ENCODE assay signal across 12 cellular contexts in the genomic region with DNA sequence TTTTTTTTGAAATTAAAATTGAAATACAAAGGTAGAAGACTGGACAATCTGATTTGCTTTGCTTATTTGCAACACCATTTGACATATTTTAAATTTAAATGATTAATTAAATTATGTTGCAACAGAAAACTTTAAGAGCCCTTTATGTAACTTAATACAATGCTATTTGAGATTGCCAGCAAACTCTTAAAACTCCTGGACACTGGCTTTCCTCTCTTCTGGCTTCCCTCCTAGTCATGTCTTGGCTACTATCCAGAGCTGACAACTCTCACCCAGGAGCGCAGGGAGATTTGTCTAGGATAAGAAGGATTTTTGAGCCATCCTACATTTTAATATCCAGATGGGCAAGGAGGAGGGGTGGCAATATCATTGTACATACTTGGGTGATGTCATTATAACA.
A peak's percentile ranks its signal among the peaks of the same experiment; 100 is the strongest.
DNase-seq lines count a peak whose midpoint lies in the region; ATAC-seq and TF ChIP-seq lines count a peak whose summit lies in the region.
"Had no signal": no experiment of that assay in that cellular context is flagged by ENCODE, and none has a peak within 500 bp of the region (broad histone marks: within the 10 kb centered on the region; RNA-seq: fewer than 3 reads in every experiment).

No MANE protein-coding gene starts in this region.

- intact Hi-C loops in activated T-helper 2 cell treated with anti-CD3 and anti-CD28 coated beads, Interferon-gamma antibody, Interleukin-2, Interleukin-4, amounts not matched to agents 10 μg/mL and 5 μg/mL and 100 μg/mL, durations not matched to agents 14 hours and 24 hours and 36 hours (cut with micrococcal nuclease), result loop anchor here (10.0 kb wide), 1 partner anchor 941 kb away; the partner anchor contains the start of gene EIF3M

- H3K4me1 Mint-ChIP-seq in activated T-helper 2 cell treated with anti-CD3 and anti-CD28 coated beads, Interferon-gamma antibody, Interleukin-2, Interleukin-4, amounts not matched to agents 10 μg/mL and 5 μg/mL and 100 μg/mL, durations not matched to agents 14 hours and 24 hours and 36 hours (ENCODE audit: low read depth), result no peaks in the 10 kb centered on the region
- H3K4me1 Mint-ChIP-seq in stimulated activated effector memory CD8-positive, alpha-beta T cell treated with anti-CD3 and anti-CD28 coated beads, Interleukin-12 subunit alpha, Interleukin-12 subunit beta, amount 100 ng/mL, for 72 hours, result no peaks in the 10 kb centered on the region

- no peaks in the 10 kb centered on the region for H3K36me3 Mint-ChIP-seq in activated T-helper 2 cell treated with anti-CD3 and anti-CD28 coated beads, Interferon-gamma antibody, Interleukin-2, Interleukin-4, amounts not matched to agents 10 μg/mL and 5 μg/mL and 100 μg/mL, durations not matched to agents 14 hours and 24 hours and 36 hours (ENCODE audit: low read depth)
- no peaks in the 10 kb centered on the region for H3K36me3 Mint-ChIP-seq in stimulated activated effector memory CD8-positive, alpha-beta T cell treated with anti-CD3 and anti-CD28 coated beads, Interleukin-12 subunit alpha, Interleukin-12 subunit beta, amount 100 ng/mL, for 72 hours

- H3K4me3 Mint-ChIP-seq in activated T-helper 2 cell treated with anti-CD3 and anti-CD28 coated beads, Interferon-gamma antibody, Interleukin-2, Interleukin-4, amounts not matched to agents 10 μg/mL and 5 μg/mL and 100 μg/mL, durations not matched to agents 14 hours and 24 hours and 36 hours (ENCODE audit: low read depth), result no peak overlapping the region
- no peak overlapping the region for H3K4me3 Mint-ChIP-seq in stimulated activated effector memory CD8-positive, alpha-beta T cell treated with anti-CD3 and anti-CD28 coated beads, Interleukin-12 subunit alpha, Interleukin-12 subunit beta, amount 100 ng/mL, for 72 hours

- no peak for ATAC-seq in HG03565 (IDR thresholded peaks at IDR 0.05; ENCODE audit: unreplicated experiment)
- no peak for ATAC-seq in stimulated activated effector memory CD8-positive, alpha-beta T cell treated with anti-CD3 and anti-CD28 coated beads, Interleukin-12 subunit alpha, Interleukin-12 subunit beta, amount 100 ng/mL, for 72 hours
- ATAC-seq: body of pancreas, HCT116 had no signal

- H3K27ac Mint-ChIP-seq in activated T-helper 2 cell treated with anti-CD3 and anti-CD28 coated beads, Interferon-gamma antibody, Interleukin-2, Interleukin-4, amounts not matched to agents 10 μg/mL and 5 μg/mL and 100 μg/mL, durations not matched to agents 14 hours and 24 hours and 36 hours, result no peak overlapping the region
- H3K27ac Mint-ChIP-seq in stimulated activated effector memory CD8-positive, alpha-beta T cell treated with anti-CD3 and anti-CD28 coated beads, Interleukin-12 subunit alpha, Interleukin-12 subunit beta, amount 100 ng/mL, for 72 hours, result no peak overlapping the region

- H3K27me3 Mint-ChIP-seq in activated T-helper 2 cell treated with anti-CD3 and anti-CD28 coated beads, Interferon-gamma antibody, Interleukin-2, Interleukin-4, amounts not matched to agents 10 μg/mL and 5 μg/mL and 100 μg/mL, durations not matched to agents 14 hours and 24 hours and 36 hours (ENCODE audit: low read depth), result no peaks in the 10 kb centered on the region

- peak; percentile 66 for DNase-seq in HCEC 1CT
- peak; percentile 88 to 96 for DNase-seq in NCI-H524 (lab: John Stamatoyannopoulos, UW)
- DNase-seq in cerebellar cortex (ENCODE audit: low spot score), result peak; percentile 74
- peak; percentile 58 for DNase-seq in renal cortical epithelial cell (ENCODE audit: low read depth)
- no peak for DNase-seq in activated T-helper 2 cell treated with anti-CD3 and anti-CD28 coated beads, Interferon-gamma antibody, Interleukin-2, Interleukin-4, amounts not matched to agents 10 μg/mL and 5 μg/mL and 100 μg/mL, durations not matched to agents 14 hours and 24 hours and 36 hours (ENCODE audit: low spot score)
- DNase-seq in GM10266 (ENCODE audit: extremely low spot score), result no peak
- no peak for DNase-seq in stimulated activated effector memory CD8-positive, alpha-beta T cell treated with anti-CD3 and anti-CD28 coated beads, Interleukin-12 subunit alpha, Interleukin-12 subunit beta, amount 100 ng/mL, for 72 hours (ENCODE audit: low spot score in 2 of 2)
- DNase-seq: body of pancreas, Right ventricle myocardium superior, sigmoid colon had no signal

- no peaks in the 10 kb centered on the region for H3K9me3 Mint-ChIP-seq in activated T-helper 2 cell treated with anti-CD3 and anti-CD28 coated beads, Interferon-gamma antibody, Interleukin-2, Interleukin-4, amounts not matched to agents 10 μg/mL and 5 μg/mL and 100 μg/mL, durations not matched to agents 14 hours and 24 hours and 36 hours
- no peaks in the 10 kb centered on the region for H3K9me3 Mint-ChIP-seq in stimulated activated effector memory CD8-positive, alpha-beta T cell treated with anti-CD3 and anti-CD28 coated beads, Interleukin-12 subunit alpha, Interleukin-12 subunit beta, amount 100 ng/mL, for 72 hours

- TF ChIP-seq CTCF in GM10266 (IDR thresholded peaks at IDR 0.05; ENCODE audit: control insufficient read depth, insufficient read depth, low read depth, missing control alignments), result no peak

Comparison
In these comparisons a context has a peak if more than half of its experiments do, and no peak if none do; other contexts are left out.
1. DNase-seq: peak in HCEC 1CT (single experiment), NCI-H524 (2 of 2), cerebellar cortex (single experiment) and renal cortical epithelial cell (single experiment); none in activated T-helper 2 cell treated with anti-CD3 and anti-CD28 coated beads, Interferon-gamma antibody, Interleukin-2, Interleukin-4, amounts not matched to agents 10 μg/mL and 5 μg/mL and 100 μg/mL, durations not matched to agents 14 hours and 24 hours and 36 hours (single experiment), GM10266 (single experiment) and stimulated activated effector memory CD8-positive, alpha-beta T cell treated with anti-CD3 and anti-CD28 coated beads, Interleukin-12 subunit alpha, Interleukin-12 subunit beta, amount 100 ng/mL, for 72 hours (0 of 2).